Comparison of ENCODE assay signal across 1 cellular context in genomic region chr6:498795-499231, GRCh38.
TF ChIP-seq lines count a peak whose summit lies in the region.

No MANE protein-coding gene starts in this region.

TF ChIP-seq in GM12878, 131 proteins besides CTCF, POLR2A, EP300 and RAD21 (continued from another document):
- TF ChIP-seq SP1 (IDR thresholded peaks at IDR 0.05; ENCODE audit: low read depth, low read length) (peak; percentile 7), RUNX3 (IDR thresholded peaks at IDR 0.05; ENCODE audit: low read length) (peak; percentile 82), NR2C2 (IDR thresholded peaks at IDR 0.05; ENCODE audit: borderline replicate concordance, control insufficient read depth, insufficient read length, low read depth) (no peak), ASH2L (IDR thresholded peaks at IDR 0.05; ENCODE audit: borderline replicate concordance, low read depth) (no peak), CREM (IDR thresholded peaks at IDR 0.05; ENCODE audit: low read depth) (0 out of 2 replicates have a peak, but pooled peaks have one; percentile 27), EED (IDR thresholded peaks at IDR 0.05; ENCODE audit: low read depth) (peak; percentile 68), MLLT1 (IDR thresholded peaks at IDR 0.05) (no peak), ZBED1 (IDR thresholded peaks at IDR 0.05; ENCODE audit: borderline replicate concordance) (peak; percentile 46; the same call in 1 of the 2 replicates), NR2C1 (IDR thresholded peaks at IDR 0.05) (no peak), ATF2 (IDR thresholded peaks at IDR 0.05; ENCODE audit: low read length) (peak; percentile 18; the same call in 1 of the 2 replicates), GABPA (IDR thresholded peaks at IDR 0.05; ENCODE audit: low read depth) (0 out of 2 replicates have a peak, but pooled peaks have one; percentile 9), IRF4 (IDR thresholded peaks at IDR 0.05; ENCODE audit: low read depth, low read length) (peak; percentile 13; the same call in 1 of the 2 replicates), NR2F1 (conservative IDR thresholded peaks at IDR 0.05) (0 out of 2 replicates have a peak, but pooled peaks have one; percentile 14), EZH2 (IDR thresholded peaks at IDR 0.05; ENCODE audit: borderline replicate concordance, control insufficient read depth, low read depth, low read length) (no peak)
